ENCODE assay signal across 26 cellular contexts in the genomic region with DNA sequence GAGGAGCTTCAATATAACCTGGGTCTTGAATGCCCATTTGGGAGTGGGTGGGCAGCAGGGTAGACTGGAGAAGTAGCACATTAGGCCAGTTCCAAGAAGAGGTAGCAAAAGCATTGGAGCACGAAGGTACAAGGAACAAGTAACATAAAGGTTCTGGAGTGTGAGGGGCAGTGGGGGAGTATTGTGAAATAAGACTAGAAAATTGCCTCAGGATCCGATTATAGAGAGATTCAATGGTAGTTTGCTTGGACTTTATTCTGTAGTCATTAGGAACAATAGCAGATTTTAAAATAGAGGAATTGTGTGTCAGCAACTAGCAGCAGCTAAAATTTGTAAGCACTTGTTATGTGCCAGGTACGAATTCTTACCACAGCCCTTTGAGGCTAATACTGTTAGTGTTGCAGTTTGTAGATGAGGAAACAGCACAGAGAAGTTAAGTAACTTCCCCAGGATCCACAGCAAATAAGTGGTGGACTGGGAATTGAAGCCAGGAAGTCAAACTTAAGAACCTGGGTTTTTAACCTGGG.
DNase-seq lines count a peak whose midpoint lies in the region; ATAC-seq and TF ChIP-seq lines count a peak whose summit lies in the region.
"Had no signal": no experiment of that assay in that cellular context is flagged by ENCODE, and none has a peak within 500 bp of the region (broad histone marks: within the 10 kb centered on the region; RNA-seq: fewer than 3 reads in every experiment).

No MANE protein-coding gene starts in this region.

- no peak overlapping the region for H3K4me3 Mint-ChIP-seq in type B pancreatic cell
- H3K4me3 Mint-ChIP-seq: activated CD4-positive, alpha-beta T cell treated with anti-CD3 and anti-CD28 coated beads, Interleukin-2, amount 10 ng/mL, durations not matched to agents 24 days and 14 days; activated naive CD8-positive, alpha-beta T cell treated with anti-CD3 and anti-CD28 coated beads, Interleukin-2, amount 50 U/mL, for 24 hours; activated T-cell treated with anti-CD3 and anti-CD28 coated beads, Interleukin-2, amount 50 U/mL, for 24 hours; CD4-positive, CD25-positive, alpha-beta regulatory T cell; naive thymus-derived CD8-positive, alpha-beta T cell had no signal

- no peaks in the 10 kb centered on the region for H3K27me3 Mint-ChIP-seq in type B pancreatic cell
- H3K27me3 Mint-ChIP-seq: activated CD4-positive, alpha-beta T cell treated with anti-CD3 and anti-CD28 coated beads, Interleukin-2, amount 10 ng/mL, durations not matched to agents 24 days and 14 days; activated naive CD8-positive, alpha-beta T cell treated with anti-CD3 and anti-CD28 coated beads, Interleukin-2, amount 50 U/mL, for 24 hours; activated T-cell treated with anti-CD3 and anti-CD28 coated beads, Interleukin-2, amount 50 U/mL, for 24 hours; naive thymus-derived CD8-positive, alpha-beta T cell had no signal

- peak overlapping the region; percentile 2 for H3K27ac Mint-ChIP-seq in type B pancreatic cell
- H3K27ac Mint-ChIP-seq: activated CD4-positive, alpha-beta T cell treated with anti-CD3 and anti-CD28 coated beads, Interleukin-2, amount 10 ng/mL, durations not matched to agents 24 days and 14 days; activated naive CD8-positive, alpha-beta T cell treated with anti-CD3 and anti-CD28 coated beads, Interleukin-2, amount 50 U/mL, for 24 hours; activated T-cell treated with anti-CD3 and anti-CD28 coated beads, Interleukin-2, amount 50 U/mL, for 24 hours; CD4-positive, CD25-positive, alpha-beta regulatory T cell had no signal

- H3K36me3 Mint-ChIP-seq in type B pancreatic cell: peaks cover 21% of the 10 kb centered on the region
- H3K36me3 Mint-ChIP-seq: CD4-positive, CD25-positive, alpha-beta regulatory T cell had no signal

- TF ChIP-seq CTCF in fibroblast of pulmonary artery (IDR thresholded peaks at IDR 0.05; ENCODE audit: low read length, missing control alignments): no peak
- no peak for TF ChIP-seq CTCF in type B pancreatic cell (conservative IDR thresholded peaks at IDR 0.05)

- no peaks in the 10 kb centered on the region for H3K9me3 Mint-ChIP-seq in type B pancreatic cell
- H3K9me3 Mint-ChIP-seq: activated naive CD8-positive, alpha-beta T cell treated with anti-CD3 and anti-CD28 coated beads, Interleukin-2, amount 50 U/mL, for 24 hours; activated T-cell treated with anti-CD3 and anti-CD28 coated beads, Interleukin-2, amount 50 U/mL, for 24 hours; naive thymus-derived CD8-positive, alpha-beta T cell had no signal

- ATAC-seq in GM21576 (IDR thresholded peaks at IDR 0.05; ENCODE audit: unreplicated experiment): no peak
- ATAC-seq: activated naive CD8-positive, alpha-beta T cell treated with anti-CD3 and anti-CD28 coated beads, Interleukin-2, amount 50 U/mL, for 24 hours; left ventricle myocardium superior; naive thymus-derived CD8-positive, alpha-beta T cell; upper lobe of right lung had no signal

- H3K4me3 ChIP-seq in fibroblast of pulmonary artery (replicated peaks; ENCODE audit: low read depth, low read length): no peak overlapping the region
- H3K4me3 ChIP-seq: dorsolateral prefrontal cortex, upper lobe of right lung had no signal

- H3K4me1 Mint-ChIP-seq in type B pancreatic cell (ENCODE audit: unreplicated experiment): no peaks in the 10 kb centered on the region

- DNase-seq in SIG-M5 treated with dmso at 0.1 percent for 504 hours (lab: John Stamatoyannopoulos, UW; ENCODE audit: unreplicated experiment) (peak; percentile 19), SIG-M5 (lab: John Stamatoyannopoulos, UW) (no peak), NOMO-1 treated with dmso at 0.1 percent for 144 hours (lab: John Stamatoyannopoulos, UW; ENCODE audit: unreplicated experiment) (peak; percentile 11), fibroblast of pulmonary artery (ENCODE audit: low read depth) (peak; percentile 52), type B pancreatic cell (ENCODE audit: extremely low spot score, unreplicated experiment) (no peak), HuH-7 (ENCODE audit: low spot score) (no peak), NCI-H2081 treated with DMSO at 0.1 percent for 48 hours (lab: John Stamatoyannopoulos, UW) (no peak)
- DNase-seq: activated CD4-positive, alpha-beta T cell treated with anti-CD3 and anti-CD28 coated beads, Interleukin-2, amount 10 ng/mL, durations not matched to agents 24 days and 14 days; activated gamma-delta T cell treated with Interleukin-2 at 50 U/mL for 16 hours; activated naive CD8-positive, alpha-beta T cell treated with anti-CD3 and anti-CD28 coated beads, Interleukin-2, amount 50 U/mL, for 24 hours; activated T-cell treated with anti-CD3 and anti-CD28 coated beads, Interleukin-2, amount 50 U/mL, for 24 hours; CD4-positive, CD25-positive, alpha-beta regulatory T cell; cerebellar nuclear complex; dorsolateral prefrontal cortex; left ventricle myocardium superior; midbrain; naive thymus-derived CD8-positive, alpha-beta T cell; NCI-H1417 treated with DMSO at 0.1 percent for 48 hours; NCI-H446 treated with DMSO at 0.1 percent for 48 hours; NCI-H82; Right ventricle myocardium superior; stimulated activated CD4-positive, alpha-beta T cell treated with anti-CD3 and anti-CD28 coated beads, Interleukin-2, amount 100 ng/mL, for 48 hours; T-helper 9 cell; upper lobe of right lung; WERI-Rb-1 had no signal

Comparison
In these comparisons a context has a peak if more than half of its experiments do, and no peak if none do; other contexts are left out.
1. DNase-seq: peak in SIG-M5 treated with dmso at 0.1 percent for 504 hours (single experiment), NOMO-1 treated with dmso at 0.1 percent for 144 hours (single experiment) and fibroblast of pulmonary artery (single experiment); none in SIG-M5 (single experiment), type B pancreatic cell (single experiment), HuH-7 (single experiment) and NCI-H2081 treated with DMSO at 0.1 percent for 48 hours (single experiment).